ENCODE assay signal across 8 cellular contexts in genomic region chr4:184267673-184268573, GRCh38. TPM values are rescaled to one million over a fixed set of nuclear protein-coding genes. Genes with fewer than 3 reads are reported as not detected.
DNase-seq lines count a peak whose midpoint lies in the region; ATAC-seq and TF ChIP-seq lines count a peak whose summit lies in the region.

No MANE protein-coding gene starts in this region.

- peaks cover 58% of the 10 kb centered on the region for H3K4me1 ChIP-seq in BLaER1
- H3K4me1 ChIP-seq in SJSA1 (replicated peaks) = peaks cover 25% of the 10 kb centered on the region
- H3K4me1 ChIP-seq in right atrium auricular region = peaks cover 0 to 7% of the 10 kb centered on the region in 2 donors

- H3K27me3 ChIP-seq in BLaER1 (no peaks in the 10 kb centered on the region), SJSA1 (replicated peaks) (no peaks in the 10 kb centered on the region), right atrium auricular region (no peaks in the 10 kb centered on the region)

- peak overlapping the region; percentile 42 for H3K27ac ChIP-seq in BLaER1
- H3K27ac ChIP-seq in SJSA1 = peak overlapping the region; percentile 88
- peak overlapping the region; percentile 21 to 23 for H3K27ac ChIP-seq in right atrium auricular region

- no peaks in the 10 kb centered on the region for H4K20me1 ChIP-seq in BLaER1

- H3K9me3 Mint-ChIP-seq in activated naive CD4-positive, alpha-beta T cell treated with anti-CD3 and anti-CD28 coated beads, Interleukin-2, amount 50 U/mL, for 72 hours = peaks cover 0 to 14% of the 10 kb centered on the region in 2 donors

- H3K9ac ChIP-seq in BLaER1 = peak overlapping the region; percentile 27; the same call in 1 of the 2 replicates

- DNase-seq in SJSA1 (ENCODE audit: low read depth in 1 of 2, low spot score in 2 of 2) (peak; percentile 62 to 78), right atrium auricular region (ENCODE audit: low spot score) (peak; percentile 59), D341Med (ENCODE audit: low spot score) (no peak)
- DNase-seq in activated naive CD4-positive, alpha-beta T cell treated with anti-CD3 and anti-CD28 coated beads, Interleukin-2, amount 50 U/mL, for 72 hours (ENCODE audit: low spot score in 2 of 2) = peak; percentile 72 to 83
- peak; percentile 54 for DNase-seq in stimulated activated CD4-positive, alpha-beta T cell treated with anti-CD3 and anti-CD28 coated beads, Interleukin-2, amount 100 ng/mL, for 4 hours (ENCODE audit: low read depth)

- H3K36me3 Mint-ChIP-seq in activated naive CD4-positive, alpha-beta T cell treated with anti-CD3 and anti-CD28 coated beads, Interleukin-2, amount 50 U/mL, for 72 hours = peaks cover 4 to 5% of the 10 kb centered on the region in 2 donors

- peak overlapping the region; percentile 73 for H3K4me2 ChIP-seq in BLaER1

- no peaks in the 10 kb centered on the region for H3K9me3 ChIP-seq in BLaER1
- H3K9me3 ChIP-seq in SJSA1 (replicated peaks) = no peaks in the 10 kb centered on the region
- H3K9me3 ChIP-seq in right atrium auricular region = no peaks in the 10 kb centered on the region

- TF ChIP-seq CTCF in right atrium auricular region (IDR thresholded peaks at IDR 0.05) = no peak

- H3K36me3 ChIP-seq in BLaER1 (no peaks in the 10 kb centered on the region), SJSA1 (no peaks in the 10 kb centered on the region), right atrium auricular region (no peaks in the 10 kb centered on the region)

- peak overlapping the region; percentile 92 to 94 for H3K27ac Mint-ChIP-seq in activated naive CD4-positive, alpha-beta T cell treated with anti-CD3 and anti-CD28 coated beads, Interleukin-2, amount 50 U/mL, for 72 hours

- H3K4me3 ChIP-seq in BLaER1 (peak overlapping the region; percentile 58), SJSA1 (peak overlapping the region; percentile 46), right atrium auricular region (peak overlapping the region in 1 of 2 donors; percentile 37)

- ATAC-seq in GM19395 (IDR thresholded peaks at IDR 0.05; ENCODE audit: unreplicated experiment) (peak; percentile 78), HG03469 (IDR thresholded peaks at IDR 0.05; ENCODE audit: unreplicated experiment) (peak; percentile 66)
- peak; percentile 86 to 94 for ATAC-seq in activated naive CD4-positive, alpha-beta T cell treated with anti-CD3 and anti-CD28 coated beads, Interleukin-2, amount 50 U/mL, for 72 hours

RNA-seq across cellular contexts. Expression of gene ENPP6, which starts 50.2 kb away (rescaled TPM):
- total RNA-seq in SJSA1 (2014; rRNA removed; shearing (Covaris generic)) = not detected in 2 replicates
- under 1 TPM; 0.07 to 0.47 TPM for total RNA-seq in activated naive CD4-positive, alpha-beta T cell treated with anti-CD3 and anti-CD28 coated beads, Interleukin-2, amount 50 U/mL, for 72 hours
- total RNA-seq in right atrium auricular region = not detected

Comparison
In these comparisons a context has a peak if more than half of its experiments do, and no peak if none do; other contexts are left out.
1. H3K27ac ChIP-seq: peak in every context shown above with its lines; median percentile 88 in SJSA1; 42 in BLaER1; 22 in right atrium auricular region.